In the genomic region with DNA sequence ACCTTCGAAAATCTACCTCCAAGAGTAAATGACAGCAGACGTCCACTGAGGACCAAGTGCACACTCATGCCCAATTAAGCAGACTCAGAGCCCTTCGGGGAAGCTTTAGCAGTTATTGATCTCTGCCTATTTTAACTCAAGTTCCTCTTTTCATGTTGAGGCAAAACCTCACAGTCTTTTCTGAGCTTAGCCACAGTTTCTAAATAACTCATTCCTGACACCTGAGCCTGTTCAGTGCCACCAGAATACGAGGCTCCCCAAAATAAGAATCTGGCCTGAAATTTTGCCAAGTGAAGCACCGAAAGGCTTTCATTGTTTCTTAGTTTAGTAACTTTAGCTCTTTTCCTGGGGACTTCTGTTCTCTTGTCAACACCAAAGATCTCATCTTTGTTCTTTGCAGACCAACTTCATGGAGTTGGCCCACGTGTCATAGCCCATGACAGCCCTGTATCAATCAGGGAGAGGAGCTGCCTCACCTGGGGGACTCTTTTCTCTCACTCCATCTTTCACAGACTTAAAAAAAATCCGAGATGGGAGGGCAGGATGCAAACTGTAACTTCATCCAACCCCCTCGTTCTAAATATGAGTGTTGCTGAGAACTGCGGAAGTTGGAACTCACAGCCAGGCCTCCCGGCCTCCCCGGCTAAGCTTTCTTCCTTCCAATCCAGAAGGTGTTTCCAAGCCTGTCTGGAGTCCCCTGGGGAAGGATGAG, we compare ENCODE assay signal across 8 cellular contexts. TPM values are rescaled to one million over a fixed set of nuclear protein-coding genes. Genes with fewer than 3 reads are reported as not detected.
DNase-seq lines count a peak whose midpoint lies in the region; ATAC-seq and TF ChIP-seq lines count a peak whose summit lies in the region.

No MANE protein-coding gene starts in this region.

- peak overlapping the region in 6 of 7 donors; percentile 94 to 98 (median 97) for H3K27ac Mint-ChIP-seq in CD4-positive, alpha-beta memory T cell
- peak overlapping the region; percentile 82 for H3K27ac Mint-ChIP-seq in activated T-helper 2 cell treated with anti-CD3 and anti-CD28 coated beads, Interferon-gamma antibody, Interleukin-2, Interleukin-4, amounts not matched to agents 10 μg/mL and 5 μg/mL and 100 μg/mL, durations not matched to agents 14 hours and 24 hours and 36 hours

- H3K4me1 ChIP-seq in CD4-positive, alpha-beta memory T cell (ENCODE audit: insufficient read depth, low read length): peaks cover 97% of the 10 kb centered on the region
- H3K4me1 ChIP-seq in stomach: peaks cover 0 to 83% (median 6%) of the 10 kb centered on the region in 4 donors

- no peak for TF ChIP-seq EP300 in stomach (IDR thresholded peaks at IDR 0.05)

- H3K4me3 ChIP-seq in CD4-positive, alpha-beta memory T cell (ENCODE audit: low read length in 2 of 2): peak overlapping the region in 1 of 2 donors; percentile 41
- no peak overlapping the region for H3K4me3 ChIP-seq in stomach

- no peak for TF ChIP-seq POLR2A in stomach (IDR thresholded peaks at IDR 0.05)

- peaks cover 35 to 55% of the 10 kb centered on the region in 2 donors for H3K36me3 Mint-ChIP-seq in CD4-positive, alpha-beta memory T cell
- peaks cover 79% of the 10 kb centered on the region for H3K36me3 Mint-ChIP-seq in activated T-helper 2 cell treated with anti-CD3 and anti-CD28 coated beads, Interferon-gamma antibody, Interleukin-2, Interleukin-4, amounts not matched to agents 10 μg/mL and 5 μg/mL and 100 μg/mL, durations not matched to agents 14 hours and 24 hours and 36 hours (ENCODE audit: low read depth)

- ATAC-seq in GM19351 (IDR thresholded peaks at IDR 0.05; ENCODE audit: unreplicated experiment) (peak; percentile 44), HG03354 (IDR thresholded peaks at IDR 0.05; ENCODE audit: poor library complexity, severe bottlenecking, unreplicated experiment) (peak; percentile 53)

- H3K27me3 ChIP-seq in CD4-positive, alpha-beta memory T cell (ENCODE audit: insufficient read depth, low read length): no peaks in the 10 kb centered on the region
- H3K27me3 ChIP-seq in stomach: no peaks in the 10 kb centered on the region

- WGBS in stomach, 5 donors: 60 to 76% (median 68%) methylated on average over 11 of the region's 11 CpGs

- H3K4me3 Mint-ChIP-seq in CD4-positive, alpha-beta memory T cell: peak overlapping the region; percentile 65 to 95 (median 84)
- H3K4me3 Mint-ChIP-seq in activated T-helper 2 cell treated with anti-CD3 and anti-CD28 coated beads, Interferon-gamma antibody, Interleukin-2, Interleukin-4, amounts not matched to agents 10 μg/mL and 5 μg/mL and 100 μg/mL, durations not matched to agents 14 hours and 24 hours and 36 hours (ENCODE audit: low read depth): peak overlapping the region; percentile 69

- H3K36me3 ChIP-seq in CD4-positive, alpha-beta memory T cell (ENCODE audit: insufficient read depth, low read length): no peaks in the 10 kb centered on the region
- no peaks in the 10 kb centered on the region for H3K36me3 ChIP-seq in stomach

- H3K9me3 ChIP-seq in CD4-positive, alpha-beta memory T cell (ENCODE audit: control insufficient read depth in 1 of 2, low read length in 2 of 2): no peaks in the 10 kb centered on the region
- H3K9me3 ChIP-seq in stomach: no peaks in the 10 kb centered on the region

- peaks cover 0 to 1% of the 10 kb centered on the region in 2 donors for H3K27me3 Mint-ChIP-seq in CD4-positive, alpha-beta memory T cell
- H3K27me3 Mint-ChIP-seq in activated T-helper 2 cell treated with anti-CD3 and anti-CD28 coated beads, Interferon-gamma antibody, Interleukin-2, Interleukin-4, amounts not matched to agents 10 μg/mL and 5 μg/mL and 100 μg/mL, durations not matched to agents 14 hours and 24 hours and 36 hours (ENCODE audit: low read depth): no peaks in the 10 kb centered on the region

- POLR2A ChIA-PET in CD4-positive, alpha-beta memory T cell (lab: Charles Lee; ENCODE audit: partially characterized antibody): interaction anchor here (0.8 to 16.7 kb wide), 11 partner anchors 9 to 532 kb away, joined by 3 to 426 read pairs (median 7); partner anchors contain the start of genes EIF4E2, INPP5D and TIGD1

- peaks cover 75 to 98% (median 89%) of the 10 kb centered on the region in 4 donors for H3K4me1 Mint-ChIP-seq in CD4-positive, alpha-beta memory T cell
- peaks cover 77% of the 10 kb centered on the region for H3K4me1 Mint-ChIP-seq in activated T-helper 2 cell treated with anti-CD3 and anti-CD28 coated beads, Interferon-gamma antibody, Interleukin-2, Interleukin-4, amounts not matched to agents 10 μg/mL and 5 μg/mL and 100 μg/mL, durations not matched to agents 14 hours and 24 hours and 36 hours (ENCODE audit: low read depth)

- intact Hi-C loops in CD4-positive, alpha-beta memory T cell (cut with micrococcal nuclease): loop anchor here (5.0 kb wide), 1 partner anchor 185 kb away; no protein-coding TSS in a partner anchor
- intact Hi-C loops in activated T-helper 2 cell treated with anti-CD3 and anti-CD28 coated beads, Interferon-gamma antibody, Interleukin-2, Interleukin-4, amounts not matched to agents 10 μg/mL and 5 μg/mL and 100 μg/mL, durations not matched to agents 14 hours and 24 hours and 36 hours (cut with micrococcal nuclease): no loop called here
- intact Hi-C loops in stomach (cut with DNase I; ENCODE audit: low total_unique reads): no loop called here

- DNase-seq in CD4-positive, alpha-beta memory T cell: no peak
- no peak for DNase-seq in activated T-helper 2 cell treated with anti-CD3 and anti-CD28 coated beads, Interferon-gamma antibody, Interleukin-2, Interleukin-4, amounts not matched to agents 10 μg/mL and 5 μg/mL and 100 μg/mL, durations not matched to agents 14 hours and 24 hours and 36 hours (ENCODE audit: low spot score)
- DNase-seq in stomach (no peak), DMS53 treated with DMSO at 0.1 percent for 48 hours (lab: John Stamatoyannopoulos, UW; ENCODE audit: unreplicated experiment) (no peak), COR-L47 (lab: John Stamatoyannopoulos, UW) (no peak), anterior cingulate cortex (lab: John Stamatoyannopoulos, UW) (no peak)

- CTCF ChIA-PET in CD4-positive, alpha-beta memory T cell (lab: Charles Lee; ENCODE audit: partially characterized antibody): interaction anchor here (1.0 to 5.3 kb wide), 6 partner anchors 18 to 186 kb away, joined by 4 to 40 read pairs (median 6); partner anchors contain the start of genes ATG16L1 and INPP5D

- H3K9me3 Mint-ChIP-seq in CD4-positive, alpha-beta memory T cell: peaks cover 0 to 3% (median 0%) of the 10 kb centered on the region in 8 donors
- H3K9me3 Mint-ChIP-seq in activated T-helper 2 cell treated with anti-CD3 and anti-CD28 coated beads, Interferon-gamma antibody, Interleukin-2, Interleukin-4, amounts not matched to agents 10 μg/mL and 5 μg/mL and 100 μg/mL, durations not matched to agents 14 hours and 24 hours and 36 hours: no peaks in the 10 kb centered on the region

- peak overlapping the region; percentile 67 for H3K27ac ChIP-seq in CD4-positive, alpha-beta memory T cell (ENCODE audit: low read depth, low read length)
- H3K27ac ChIP-seq in stomach: peak overlapping the region in 4 of 5 donors; percentile 74 to 84 (median 80)

- no peak for TF ChIP-seq CTCF in stomach (IDR thresholded peaks at IDR 0.05)

RNA-seq across cellular contexts. Expression of gene INPP5D, which starts 22.2 kb away (rescaled TPM):
- 100 to 1,000 TPM; 117 to 127 TPM for total RNA-seq in CD4-positive, alpha-beta memory T cell
- 100 to 1,000 TPM in 1 of 2 donors, 10 to 100 TPM in 1; 29.6 to 125 TPM for polyA plus RNA-seq in CD4-positive, alpha-beta memory T cell
- 58.5 and 62.3 TPM in 2 replicates for total RNA-seq in activated T-helper 2 cell treated with anti-CD3 and anti-CD28 coated beads, Interferon-gamma antibody, Interleukin-2, Interleukin-4, amounts not matched to agents 10 μg/mL and 5 μg/mL and 100 μg/mL, durations not matched to agents 14 hours and 24 hours and 36 hours
- total RNA-seq in stomach: 100 to 1,000 TPM in 1 of 5 donors, 10 to 100 TPM in 2, 1 to 10 TPM in 2; 8.1 to 564 (median 11.2) TPM
- 1 to 10 TPM; 3.7 to 5.2 (median 4.7) TPM for polyA plus RNA-seq in stomach

RNA-seq across cellular contexts. Expression of gene NEU2, which starts 49.9 kb away (rescaled TPM):
- total RNA-seq in CD4-positive, alpha-beta memory T cell: not detected
- not detected for polyA plus RNA-seq in CD4-positive, alpha-beta memory T cell
- total RNA-seq in activated T-helper 2 cell treated with anti-CD3 and anti-CD28 coated beads, Interferon-gamma antibody, Interleukin-2, Interleukin-4, amounts not matched to agents 10 μg/mL and 5 μg/mL and 100 μg/mL, durations not matched to agents 14 hours and 24 hours and 36 hours: not detected in 2 replicates
- not detected for total RNA-seq in stomach
- polyA plus RNA-seq in stomach: not detected
